Comparison of ENCODE assay signal across 15 cellular contexts in genomic region chr14:100332797-100333196, GRCh38. TPM values are rescaled to one million over a fixed set of nuclear protein-coding genes. Genes with fewer than 3 reads are reported as not detected.
DNase-seq lines count a peak whose midpoint lies in the region; ATAC-seq and TF ChIP-seq lines count a peak whose summit lies in the region.
"Had no signal": no experiment of that assay in that cellular context is flagged by ENCODE, and none has a peak within 500 bp of the region (broad histone marks: within the 10 kb centered on the region; RNA-seq: fewer than 3 reads in every experiment).

No MANE protein-coding gene starts in this region.

- TF ChIP-seq CTCF in CD8-positive, alpha-beta T cell (IDR thresholded peaks at IDR 0.05): no peak

- no peaks in the 10 kb centered on the region for H3K27me3 Mint-ChIP-seq in activated T-cell treated with anti-CD3 and anti-CD28 coated beads, Interleukin-2, amount 50 U/mL, for 24 hours
- no peaks in the 10 kb centered on the region for H3K27me3 Mint-ChIP-seq in CD8-positive, alpha-beta T cell (ENCODE audit: low read depth)

- peaks cover 41% of the 10 kb centered on the region for H3K4me1 ChIP-seq in BLaER1
- no peaks in the 10 kb centered on the region for H3K4me1 ChIP-seq in CD8-positive, alpha-beta T cell (ENCODE audit: insufficient read depth, low read length)
- H3K4me1 ChIP-seq: heart left ventricle had no signal

- intact Hi-C loops in CD8-positive, alpha-beta T cell (cut with DNase I, micrococcal nuclease): no loop called here

- peak overlapping the region; percentile 66; the same call in 1 of the 2 replicates for H3K27ac ChIP-seq in BLaER1
- no peak overlapping the region for H3K27ac ChIP-seq in CD8-positive, alpha-beta T cell (ENCODE audit: low read depth, low read length)
- H3K27ac ChIP-seq: coronary artery, heart left ventricle, VCaP had no signal

- no peaks in the 10 kb centered on the region for H3K9me3 ChIP-seq in BLaER1
- no peaks in the 10 kb centered on the region for H3K9me3 ChIP-seq in CD8-positive, alpha-beta T cell (ENCODE audit: low read length)
- H3K9me3 ChIP-seq: heart left ventricle, mucosa of descending colon had no signal

- 0 out of 2 replicates have a peak, but pooled peaks cover 8% of the 10 kb centered on the region for H3K36me3 ChIP-seq in BLaER1
- peaks cover 8% of the 10 kb centered on the region for H3K36me3 ChIP-seq in CD8-positive, alpha-beta T cell (ENCODE audit: insufficient read depth, low read length)

- H4K20me1 ChIP-seq in BLaER1: no peaks in the 10 kb centered on the region

- peak overlapping the region; percentile 66 for H3K4me2 ChIP-seq in BLaER1

- H3K4me3 ChIP-seq in BLaER1: no peak overlapping the region
- no peak overlapping the region for H3K4me3 ChIP-seq in CD8-positive, alpha-beta T cell (ENCODE audit: low read depth, low read length)
- H3K4me3 ChIP-seq: coronary artery, heart left ventricle, mucosa of descending colon had no signal

- peaks cover 61% of the 10 kb centered on the region for H3K36me3 Mint-ChIP-seq in activated T-cell treated with anti-CD3 and anti-CD28 coated beads, Interleukin-2, amount 50 U/mL, for 24 hours (ENCODE audit: low read depth)
- H3K36me3 Mint-ChIP-seq in CD8-positive, alpha-beta T cell: peaks cover 26% of the 10 kb centered on the region

- no peak overlapping the region for H3K4me3 Mint-ChIP-seq in activated T-cell treated with anti-CD3 and anti-CD28 coated beads, Interleukin-2, amount 50 U/mL, for 24 hours
- H3K4me3 Mint-ChIP-seq in CD8-positive, alpha-beta T cell: no peak overlapping the region
- H3K4me3 Mint-ChIP-seq: activated naive CD4-positive, alpha-beta T cell treated with anti-CD3 and anti-CD28 coated beads for 36 hours; H9 had no signal

- peaks cover 12% of the 10 kb centered on the region for H3K4me1 Mint-ChIP-seq in activated T-cell treated with anti-CD3 and anti-CD28 coated beads, Interleukin-2, amount 50 U/mL, for 24 hours (ENCODE audit: low read depth)
- H3K4me1 Mint-ChIP-seq in CD8-positive, alpha-beta T cell (ENCODE audit: low read depth): no peaks in the 10 kb centered on the region

- POLR2A ChIA-PET in CD8-positive, alpha-beta T cell (lab: Charles Lee): no interaction called here

- H3K27ac Mint-ChIP-seq in activated T-cell treated with anti-CD3 and anti-CD28 coated beads, Interleukin-2, amount 50 U/mL, for 24 hours: no peak overlapping the region
- no peak overlapping the region for H3K27ac Mint-ChIP-seq in CD8-positive, alpha-beta T cell
- H3K27ac Mint-ChIP-seq: activated naive CD4-positive, alpha-beta T cell treated with anti-CD3 and anti-CD28 coated beads for 36 hours had no signal

- no peak overlapping the region; the same call in 1 of the 2 replicates for H3K9ac ChIP-seq in BLaER1

- H3K27me3 ChIP-seq in BLaER1: no peaks in the 10 kb centered on the region
- H3K27me3 ChIP-seq in CD8-positive, alpha-beta T cell (ENCODE audit: insufficient read depth, low read length): no peaks in the 10 kb centered on the region
- H3K27me3 ChIP-seq: heart left ventricle had no signal

- CTCF ChIA-PET in CD8-positive, alpha-beta T cell (lab: Charles Lee): no interaction called here

- H3K9me3 Mint-ChIP-seq in activated T-cell treated with anti-CD3 and anti-CD28 coated beads, Interleukin-2, amount 50 U/mL, for 24 hours: no peaks in the 10 kb centered on the region
- no peaks in the 10 kb centered on the region for H3K9me3 Mint-ChIP-seq in CD8-positive, alpha-beta T cell
- H3K9me3 Mint-ChIP-seq: activated naive CD4-positive, alpha-beta T cell treated with anti-CD3 and anti-CD28 coated beads for 36 hours; H9 had no signal

- peak; percentile 57 for ATAC-seq in GM19035 (IDR thresholded peaks at IDR 0.05; ENCODE audit: unreplicated experiment)
- peak; percentile 71 for ATAC-seq in HG03066 (IDR thresholded peaks at IDR 0.05; ENCODE audit: low read depth, unreplicated experiment)
- ATAC-seq in HG02678 (IDR thresholded peaks at IDR 0.05; ENCODE audit: unreplicated experiment): no peak
- no peak for ATAC-seq in CD8-positive, alpha-beta T cell
- ATAC-seq in GM19455 (IDR thresholded peaks at IDR 0.05; ENCODE audit: unreplicated experiment): no peak
- ATAC-seq: mucosa of descending colon had no signal

- peak; percentile 88 to 91 for DNase-seq in SHP77 (lab: John Stamatoyannopoulos, UW)
- DNase-seq in activated T-cell treated with anti-CD3 and anti-CD28 coated beads, Interleukin-2, amount 50 U/mL, for 24 hours: no peak
- no peak for DNase-seq in CD8-positive, alpha-beta T cell
- DNase-seq: activated naive CD4-positive, alpha-beta T cell treated with anti-CD3 and anti-CD28 coated beads for 36 hours; H9; mucosa of descending colon had no signal

RNA-seq across cellular contexts. Expression of gene SLC25A47, which starts 9.7 kb away (rescaled TPM):
- not detected for total RNA-seq in CD8-positive, alpha-beta T cell
- total RNA-seq: activated naive CD4-positive, alpha-beta T cell treated with anti-CD3 and anti-CD28 coated beads for 36 hours; heart left ventricle; LHCN-M2 had no signal

RNA-seq across cellular contexts. Expression of gene SLC25A29, which starts 26.6 kb away (rescaled TPM):
- 10 to 100 TPM; 19.4 to 22.8 TPM for total RNA-seq in CD8-positive, alpha-beta T cell

RNA-seq across cellular contexts. Expression of gene WDR25, which starts 43.5 kb away (rescaled TPM):
- 1 to 10 TPM; 2.9 to 3.4 TPM for total RNA-seq in CD8-positive, alpha-beta T cell

Comparison
In these comparisons a context has a peak if more than half of its experiments do, and no peak if none do; other contexts are left out.
1. ATAC-seq: peak in GM19035 (single experiment) and HG03066 (single experiment); none in HG02678 (single experiment), CD8-positive, alpha-beta T cell (single experiment) and GM19455 (single experiment).
2. DNase-seq: peak in SHP77 (2 of 2); none in activated T-cell treated with anti-CD3 and anti-CD28 coated beads, Interleukin-2, amount 50 U/mL, for 24 hours (single experiment) and CD8-positive, alpha-beta T cell (0 of 7).